1 cellular context compared by ENCODE assay signal in the genomic region with DNA sequence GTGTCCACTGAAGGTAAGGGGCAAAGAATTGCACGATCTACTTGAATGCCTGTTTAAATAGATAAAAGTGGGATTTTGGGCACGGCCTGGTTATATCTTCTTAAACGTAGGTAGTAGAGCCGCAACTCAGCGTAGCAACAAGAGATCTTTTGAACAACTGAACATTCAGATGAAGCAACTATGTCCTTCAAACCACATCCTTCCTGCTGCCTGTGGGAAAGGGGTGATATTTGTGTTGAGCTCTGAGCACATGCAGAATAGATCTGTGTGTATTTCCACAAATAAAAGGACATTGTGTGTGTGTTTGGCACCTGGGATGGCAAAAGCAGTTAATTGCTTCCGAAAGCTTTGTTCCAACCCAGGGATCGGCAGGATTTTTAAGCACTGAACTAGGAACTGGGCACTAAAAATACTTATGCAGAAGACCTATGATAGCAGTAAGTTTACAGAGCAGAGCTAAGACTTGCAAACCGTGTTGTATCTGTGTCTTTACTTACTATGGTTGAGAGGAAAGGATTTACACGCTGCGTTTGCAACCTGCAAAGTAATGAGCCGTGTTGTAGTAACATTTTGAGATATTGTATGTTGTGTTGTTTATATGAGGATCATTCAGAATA.
TF ChIP-seq lines count a peak whose summit lies in the region.

No MANE protein-coding gene starts in this region.

TF ChIP-seq in GM23338, 12 proteins besides CTCF, POLR2A, EP300 and RAD21 (continued from another document):
- TF ChIP-seq, protein P1, sequence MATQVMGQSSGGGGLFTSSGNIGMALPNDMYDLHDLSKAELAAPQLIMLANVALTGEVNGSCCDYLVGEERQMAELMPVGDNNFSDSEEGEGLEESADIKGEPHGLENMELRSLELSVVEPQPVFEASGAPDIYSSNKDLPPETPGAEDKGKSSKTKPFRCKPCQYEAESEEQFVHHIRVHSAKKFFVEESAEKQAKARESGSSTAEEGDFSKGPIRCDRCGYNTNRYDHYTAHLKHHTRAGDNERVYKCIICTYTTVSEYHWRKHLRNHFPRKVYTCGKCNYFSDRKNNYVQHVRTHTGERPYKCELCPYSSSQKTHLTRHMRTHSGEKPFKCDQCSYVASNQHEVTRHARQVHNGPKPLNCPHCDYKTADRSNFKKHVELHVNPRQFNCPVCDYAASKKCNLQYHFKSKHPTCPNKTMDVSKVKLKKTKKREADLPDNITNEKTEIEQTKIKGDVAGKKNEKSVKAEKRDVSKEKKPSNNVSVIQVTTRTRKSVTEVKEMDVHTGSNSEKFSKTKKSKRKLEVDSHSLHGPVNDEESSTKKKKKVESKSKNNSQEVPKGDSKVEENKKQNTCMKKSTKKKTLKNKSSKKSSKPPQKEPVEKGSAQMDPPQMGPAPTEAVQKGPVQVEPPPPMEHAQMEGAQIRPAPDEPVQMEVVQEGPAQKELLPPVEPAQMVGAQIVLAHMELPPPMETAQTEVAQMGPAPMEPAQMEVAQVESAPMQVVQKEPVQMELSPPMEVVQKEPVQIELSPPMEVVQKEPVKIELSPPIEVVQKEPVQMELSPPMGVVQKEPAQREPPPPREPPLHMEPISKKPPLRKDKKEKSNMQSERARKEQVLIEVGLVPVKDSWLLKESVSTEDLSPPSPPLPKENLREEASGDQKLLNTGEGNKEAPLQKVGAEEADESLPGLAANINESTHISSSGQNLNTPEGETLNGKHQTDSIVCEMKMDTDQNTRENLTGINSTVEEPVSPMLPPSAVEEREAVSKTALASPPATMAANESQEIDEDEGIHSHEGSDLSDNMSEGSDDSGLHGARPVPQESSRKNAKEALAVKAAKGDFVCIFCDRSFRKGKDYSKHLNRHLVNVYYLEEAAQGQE (IDR thresholded peaks at IDR 0.05; ENCODE audit: unreplicated experiment): no peak
